Comparison of ENCODE assay signal across 8 cellular contexts in the genomic region with DNA sequence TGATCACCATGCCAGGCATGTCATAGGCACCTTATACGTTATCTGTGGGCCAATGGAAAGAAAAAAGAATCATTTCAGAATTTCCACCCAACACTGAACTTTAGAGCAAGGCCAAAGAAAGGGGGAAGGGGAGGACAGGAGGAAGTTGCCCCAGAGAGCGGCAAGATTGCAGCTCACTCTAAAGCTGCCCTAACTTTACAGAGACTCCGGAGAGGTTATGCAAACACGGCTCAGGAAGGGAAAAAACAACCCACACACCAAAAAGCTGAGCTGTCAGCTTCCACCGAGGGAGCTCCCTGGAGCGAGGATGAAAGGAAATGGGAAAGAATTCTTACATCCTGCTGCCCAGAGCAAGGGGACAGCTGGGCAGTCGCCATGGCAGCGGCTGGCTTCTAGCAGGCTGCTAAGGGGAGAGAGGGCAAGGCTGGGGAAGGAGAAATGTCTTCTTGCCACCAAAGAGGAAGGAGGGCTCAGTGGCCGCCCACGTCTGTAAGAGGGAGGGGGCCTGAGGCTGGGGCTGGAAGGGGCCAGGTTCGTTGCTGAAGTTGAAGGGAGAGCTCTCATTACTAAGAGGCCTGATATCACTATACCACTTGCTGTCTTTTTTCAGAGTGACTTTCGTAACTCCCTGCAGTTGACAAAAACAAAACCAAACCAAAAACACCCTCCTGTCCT. TPM values are rescaled to one million over a fixed set of nuclear protein-coding genes. Genes with fewer than 3 reads are reported as not detected.
DNase-seq lines count a peak whose midpoint lies in the region; ATAC-seq and TF ChIP-seq lines count a peak whose summit lies in the region.

No MANE protein-coding gene starts in this region.

- ATAC-seq in HG02610 (IDR thresholded peaks at IDR 0.05; ENCODE audit: unreplicated experiment), result peak; percentile 51

- H3K27me3 ChIP-seq in ascending aorta (no peaks in the 10 kb centered on the region), hepatocyte (no peaks in the 10 kb centered on the region)

- H3K4me1 ChIP-seq in ascending aorta, result peaks cover 6 to 24% of the 10 kb centered on the region in 2 donors
- peaks cover 39% of the 10 kb centered on the region for H3K4me1 ChIP-seq in hepatocyte (ENCODE audit: insufficient read depth)

- H3K9me3 ChIP-seq in ascending aorta (no peaks in the 10 kb centered on the region), hepatocyte (ENCODE audit: low read depth) (no peaks in the 10 kb centered on the region)

- intact Hi-C loops in ascending aorta (cut with DNase I), result no loop called here

- H2AFZ ChIP-seq in hepatocyte, result peak overlapping the region; percentile 60

- H3K4me2 ChIP-seq in hepatocyte, result peak overlapping the region; percentile 74

- TF ChIP-seq CTCF in ascending aorta (IDR thresholded peaks at IDR 0.05) (no peak), hepatocyte (IDR thresholded peaks at IDR 0.05; ENCODE audit: poor library complexity) (no peak)

- WGBS in hepatocyte (ENCODE audit: low lambda C conversion rate, missing lambda C conversion rate), result 15% methylated on average over 11 of the region's 12 CpGs

- H3K36me3 ChIP-seq in ascending aorta (no peaks in the 10 kb centered on the region), hepatocyte (replicated peaks; ENCODE audit: insufficient read depth, low read depth) (no peaks in the 10 kb centered on the region)

- H3K4me3 ChIP-seq in ascending aorta (peak overlapping the region in 1 of 2 donors; percentile 44), hepatocyte (no peak overlapping the region)

- DNase-seq in GM03348 (ENCODE audit: low spot score) (peak; percentile 78), SIG-M5 treated with dmso at 0.1 percent for 504 hours (lab: John Stamatoyannopoulos, UW; ENCODE audit: unreplicated experiment) (peak; percentile 96), ascending aorta (ENCODE audit: low spot score in 2 of 2) (peak in 1 of 2 donors; percentile 75), hepatocyte (ENCODE audit: low spot score) (peak; percentile 66), putamen (ENCODE audit: low spot score) (peak; percentile 62), foreskin melanocyte (no peak), OCI-M2 (lab: John Stamatoyannopoulos, UW; ENCODE audit: unreplicated experiment) (no peak)

- H3K79me2 ChIP-seq in hepatocyte, result peaks cover 30% of the 10 kb centered on the region

- H4K20me1 ChIP-seq in hepatocyte (ENCODE audit: insufficient read depth, poor library complexity, severe bottlenecking), result no peaks in the 10 kb centered on the region

- H3K9me2 ChIP-seq in hepatocyte (replicated peaks; ENCODE audit: insufficient read depth), result no peaks in the 10 kb centered on the region

- peak overlapping the region; percentile 74 to 77 for H3K27ac ChIP-seq in ascending aorta
- H3K27ac ChIP-seq in hepatocyte, result peak overlapping the region; percentile 87

RNA-seq across cellular contexts. Expression of a gene that starts 18.2 kb away (rescaled TPM):
- total RNA-seq in ascending aorta (120 TPM), hepatocyte (30.1 and 32.8 TPM in 2 replicates)
- 101 and 104 TPM in 2 replicates for polyA plus RNA-seq in hepatocyte

RNA-seq across cellular contexts. Expression of a gene that starts 48.6 kb away (rescaled TPM):
- total RNA-seq in ascending aorta (65.1 TPM), hepatocyte (45.0 and 50.5 TPM in 2 replicates)
- 24.4 and 29.9 TPM in 2 replicates for polyA plus RNA-seq in hepatocyte

Comparison
In these comparisons a context has a peak if more than half of its experiments do, and no peak if none do; other contexts are left out.
1. DNase-seq: peak in GM03348 (single experiment), SIG-M5 treated with dmso at 0.1 percent for 504 hours (single experiment), hepatocyte (single experiment) and putamen (single experiment); none in foreskin melanocyte (single experiment) and OCI-M2 (single experiment).